1 cellular context compared by ENCODE assay signal in the genomic region with DNA sequence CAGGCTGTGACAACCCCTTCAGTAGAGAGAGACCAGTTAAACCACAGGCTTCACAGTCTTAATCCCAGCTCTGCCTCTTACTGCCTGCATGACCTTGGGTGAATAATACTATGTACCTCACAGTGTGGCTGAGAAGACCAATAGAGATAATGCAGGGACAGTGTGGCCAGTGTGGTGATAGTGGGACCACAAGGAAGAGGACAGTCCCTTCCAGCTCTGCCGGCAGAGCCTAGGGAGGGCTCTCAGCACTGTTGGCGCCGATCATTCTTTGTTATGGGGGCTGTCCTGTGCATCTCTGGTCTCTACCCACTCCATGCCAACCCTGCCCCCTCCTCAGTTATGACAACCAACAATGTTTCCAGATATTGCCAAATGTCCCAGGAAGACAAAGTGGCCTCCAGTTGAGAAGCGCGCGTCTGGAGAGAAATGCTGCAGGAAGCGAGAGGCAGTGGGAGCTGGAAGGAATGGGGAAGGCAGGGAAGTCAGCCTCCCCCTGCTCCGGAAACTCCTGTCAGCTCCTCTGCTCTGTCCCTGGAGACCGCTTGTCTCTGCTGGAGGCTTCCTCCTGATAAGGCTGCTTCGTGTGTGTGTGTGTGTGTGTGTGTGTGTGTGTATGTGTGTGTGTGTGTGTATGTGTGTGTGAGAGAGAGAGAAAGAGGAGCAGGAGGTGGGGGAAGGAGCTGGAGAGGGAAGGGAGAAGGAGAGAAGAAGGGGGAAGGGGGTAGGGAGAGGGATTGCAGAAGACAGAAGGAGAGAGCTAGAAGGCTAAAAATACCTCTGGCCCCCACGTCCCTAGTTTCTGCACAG.
TF ChIP-seq lines count a peak whose summit lies in the region.

No MANE protein-coding gene starts in this region.

TF ChIP-seq in K562, 482 proteins besides CTCF, POLR2A, EP300 and RAD21 (continued from another document and continues in another):
- TF ChIP-seq, protein P1, sequence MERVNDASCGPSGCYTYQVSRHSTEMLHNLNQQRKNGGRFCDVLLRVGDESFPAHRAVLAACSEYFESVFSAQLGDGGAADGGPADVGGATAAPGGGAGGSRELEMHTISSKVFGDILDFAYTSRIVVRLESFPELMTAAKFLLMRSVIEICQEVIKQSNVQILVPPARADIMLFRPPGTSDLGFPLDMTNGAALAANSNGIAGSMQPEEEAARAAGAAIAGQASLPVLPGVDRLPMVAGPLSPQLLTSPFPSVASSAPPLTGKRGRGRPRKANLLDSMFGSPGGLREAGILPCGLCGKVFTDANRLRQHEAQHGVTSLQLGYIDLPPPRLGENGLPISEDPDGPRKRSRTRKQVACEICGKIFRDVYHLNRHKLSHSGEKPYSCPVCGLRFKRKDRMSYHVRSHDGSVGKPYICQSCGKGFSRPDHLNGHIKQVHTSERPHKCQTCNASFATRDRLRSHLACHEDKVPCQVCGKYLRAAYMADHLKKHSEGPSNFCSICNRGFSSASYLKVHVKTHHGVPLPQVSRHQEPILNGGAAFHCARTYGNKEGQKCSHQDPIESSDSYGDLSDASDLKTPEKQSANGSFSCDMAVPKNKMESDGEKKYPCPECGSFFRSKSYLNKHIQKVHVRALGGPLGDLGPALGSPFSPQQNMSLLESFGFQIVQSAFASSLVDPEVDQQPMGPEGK (CRISPR knock-in tag; IDR thresholded peaks at IDR 0.05; ENCODE audit: borderline replicate concordance): no peak
- TF ChIP-seq, protein P2, sequence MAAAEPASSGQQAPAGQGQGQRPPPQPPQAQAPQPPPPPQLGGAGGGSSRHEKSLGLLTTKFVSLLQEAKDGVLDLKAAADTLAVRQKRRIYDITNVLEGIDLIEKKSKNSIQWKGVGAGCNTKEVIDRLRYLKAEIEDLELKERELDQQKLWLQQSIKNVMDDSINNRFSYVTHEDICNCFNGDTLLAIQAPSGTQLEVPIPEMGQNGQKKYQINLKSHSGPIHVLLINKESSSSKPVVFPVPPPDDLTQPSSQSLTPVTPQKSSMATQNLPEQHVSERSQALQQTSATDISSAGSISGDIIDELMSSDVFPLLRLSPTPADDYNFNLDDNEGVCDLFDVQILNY (CRISPR knock-in tag; IDR thresholded peaks at IDR 0.05): no peak
- TF ChIP-seq, protein P3, sequence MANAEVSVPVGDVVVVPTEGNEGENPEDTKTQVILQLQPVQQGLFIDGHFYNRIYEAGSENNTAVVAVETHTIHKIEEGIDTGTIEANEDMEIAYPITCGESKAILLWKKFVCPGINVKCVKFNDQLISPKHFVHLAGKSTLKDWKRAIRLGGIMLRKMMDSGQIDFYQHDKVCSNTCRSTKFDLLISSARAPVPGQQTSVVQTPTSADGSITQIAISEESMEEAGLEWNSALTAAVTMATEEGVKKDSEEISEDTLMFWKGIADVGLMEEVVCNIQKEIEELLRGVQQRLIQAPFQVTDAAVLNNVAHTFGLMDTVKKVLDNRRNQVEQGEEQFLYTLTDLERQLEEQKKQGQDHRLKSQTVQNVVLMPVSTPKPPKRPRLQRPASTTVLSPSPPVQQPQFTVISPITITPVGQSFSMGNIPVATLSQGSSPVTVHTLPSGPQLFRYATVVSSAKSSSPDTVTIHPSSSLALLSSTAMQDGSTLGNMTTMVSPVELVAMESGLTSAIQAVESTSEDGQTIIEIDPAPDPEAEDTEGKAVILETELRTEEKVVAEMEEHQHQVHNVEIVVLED (CRISPR knock-in tag; IDR thresholded peaks at IDR 0.05): no peak
- TF ChIP-seq CHD4 (IDR thresholded peaks at IDR 0.05; ENCODE audit: insufficient read depth, insufficient replicate concordance, low read depth, low read length, poor library complexity, severe bottlenecking): no peak
- TF ChIP-seq SP2 (IDR thresholded peaks at IDR 0.05; ENCODE audit: extremely low read depth, low read depth, low read length, poor library complexity, severe bottlenecking): no peak
- TF ChIP-seq ZEB2 (IDR thresholded peaks at IDR 0.05): peak; percentile 91
- TF ChIP-seq SMARCA5 (IDR thresholded peaks at IDR 0.05): peak; percentile 87; the same call in 1 of the 2 replicates
- no peak for TF ChIP-seq ZC3H4 (CRISPR knock-in tag; IDR thresholded peaks at IDR 0.05; ENCODE audit: borderline replicate concordance)
- TF ChIP-seq, protein P4, sequence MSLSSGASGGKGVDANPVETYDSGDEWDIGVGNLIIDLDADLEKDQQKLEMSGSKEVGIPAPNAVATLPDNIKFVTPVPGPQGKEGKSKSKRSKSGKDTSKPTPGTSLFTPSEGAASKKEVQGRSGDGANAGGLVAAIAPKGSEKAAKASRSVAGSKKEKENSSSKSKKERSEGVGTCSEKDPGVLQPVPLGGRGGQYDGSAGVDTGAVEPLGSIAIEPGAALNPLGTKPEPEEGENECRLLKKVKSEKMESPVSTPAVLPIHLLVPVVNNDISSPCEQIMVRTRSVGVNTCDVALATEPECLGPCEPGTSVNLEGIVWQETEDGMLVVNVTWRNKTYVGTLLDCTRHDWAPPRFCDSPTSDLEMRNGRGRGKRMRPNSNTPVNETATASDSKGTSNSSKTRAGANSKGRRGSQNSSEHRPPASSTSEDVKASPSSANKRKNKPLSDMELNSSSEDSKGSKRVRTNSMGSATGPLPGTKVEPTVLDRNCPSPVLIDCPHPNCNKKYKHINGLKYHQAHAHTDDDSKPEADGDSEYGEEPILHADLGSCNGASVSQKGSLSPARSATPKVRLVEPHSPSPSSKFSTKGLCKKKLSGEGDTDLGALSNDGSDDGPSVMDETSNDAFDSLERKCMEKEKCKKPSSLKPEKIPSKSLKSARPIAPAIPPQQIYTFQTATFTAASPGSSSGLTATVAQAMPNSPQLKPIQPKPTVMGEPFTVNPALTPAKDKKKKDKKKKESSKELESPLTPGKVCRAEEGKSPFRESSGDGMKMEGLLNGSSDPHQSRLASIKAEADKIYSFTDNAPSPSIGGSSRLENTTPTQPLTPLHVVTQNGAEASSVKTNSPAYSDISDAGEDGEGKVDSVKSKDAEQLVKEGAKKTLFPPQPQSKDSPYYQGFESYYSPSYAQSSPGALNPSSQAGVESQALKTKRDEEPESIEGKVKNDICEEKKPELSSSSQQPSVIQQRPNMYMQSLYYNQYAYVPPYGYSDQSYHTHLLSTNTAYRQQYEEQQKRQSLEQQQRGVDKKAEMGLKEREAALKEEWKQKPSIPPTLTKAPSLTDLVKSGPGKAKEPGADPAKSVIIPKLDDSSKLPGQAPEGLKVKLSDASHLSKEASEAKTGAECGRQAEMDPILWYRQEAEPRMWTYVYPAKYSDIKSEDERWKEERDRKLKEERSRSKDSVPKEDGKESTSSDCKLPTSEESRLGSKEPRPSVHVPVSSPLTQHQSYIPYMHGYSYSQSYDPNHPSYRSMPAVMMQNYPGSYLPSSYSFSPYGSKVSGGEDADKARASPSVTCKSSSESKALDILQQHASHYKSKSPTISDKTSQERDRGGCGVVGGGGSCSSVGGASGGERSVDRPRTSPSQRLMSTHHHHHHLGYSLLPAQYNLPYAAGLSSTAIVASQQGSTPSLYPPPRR (CRISPR knock-in tag; IDR thresholded peaks at IDR 0.05; ENCODE audit: borderline replicate concordance): peak; percentile 64; the same call in 1 of the 2 replicates
- TF ChIP-seq ZNF133 (CRISPR knock-in tag; IDR thresholded peaks at IDR 0.05): no peak
- no peak for TF ChIP-seq ZZZ3 (IDR thresholded peaks at IDR 0.05)
- TF ChIP-seq ZNF785 (CRISPR knock-in tag; IDR thresholded peaks at IDR 0.05): no peak
- TF ChIP-seq POLR3G (IDR thresholded peaks at IDR 0.05; ENCODE audit: extremely low read depth, insufficient read length, insufficient replicate concordance): no peak
- TF ChIP-seq RNF2 (IDR thresholded peaks at IDR 0.05): peak; percentile 53; the same call in 1 of the 2 replicates
- TF ChIP-seq ZNF444 (CRISPR knock-in tag; IDR thresholded peaks at IDR 0.05): no peak
- no peak for TF ChIP-seq ZNF174 (CRISPR knock-in tag; IDR thresholded peaks at IDR 0.05)
- TF ChIP-seq, protein P5, sequence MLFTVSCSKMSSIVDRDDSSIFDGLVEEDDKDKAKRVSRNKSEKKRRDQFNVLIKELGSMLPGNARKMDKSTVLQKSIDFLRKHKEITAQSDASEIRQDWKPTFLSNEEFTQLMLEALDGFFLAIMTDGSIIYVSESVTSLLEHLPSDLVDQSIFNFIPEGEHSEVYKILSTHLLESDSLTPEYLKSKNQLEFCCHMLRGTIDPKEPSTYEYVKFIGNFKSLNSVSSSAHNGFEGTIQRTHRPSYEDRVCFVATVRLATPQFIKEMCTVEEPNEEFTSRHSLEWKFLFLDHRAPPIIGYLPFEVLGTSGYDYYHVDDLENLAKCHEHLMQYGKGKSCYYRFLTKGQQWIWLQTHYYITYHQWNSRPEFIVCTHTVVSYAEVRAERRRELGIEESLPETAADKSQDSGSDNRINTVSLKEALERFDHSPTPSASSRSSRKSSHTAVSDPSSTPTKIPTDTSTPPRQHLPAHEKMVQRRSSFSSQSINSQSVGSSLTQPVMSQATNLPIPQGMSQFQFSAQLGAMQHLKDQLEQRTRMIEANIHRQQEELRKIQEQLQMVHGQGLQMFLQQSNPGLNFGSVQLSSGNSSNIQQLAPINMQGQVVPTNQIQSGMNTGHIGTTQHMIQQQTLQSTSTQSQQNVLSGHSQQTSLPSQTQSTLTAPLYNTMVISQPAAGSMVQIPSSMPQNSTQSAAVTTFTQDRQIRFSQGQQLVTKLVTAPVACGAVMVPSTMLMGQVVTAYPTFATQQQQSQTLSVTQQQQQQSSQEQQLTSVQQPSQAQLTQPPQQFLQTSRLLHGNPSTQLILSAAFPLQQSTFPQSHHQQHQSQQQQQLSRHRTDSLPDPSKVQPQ (CRISPR knock-in tag; IDR thresholded peaks at IDR 0.05; ENCODE audit: borderline replicate concordance): no peak
- TF ChIP-seq PCBP1 (IDR thresholded peaks at IDR 0.05; ENCODE audit: low read depth, low read length, poor library complexity, severe bottlenecking): no peak
- TF ChIP-seq SNIP1 (IDR thresholded peaks at IDR 0.05; ENCODE audit: low read depth): peak; percentile 59; the same call in 1 of the 2 replicates
- TF ChIP-seq, protein P6, sequence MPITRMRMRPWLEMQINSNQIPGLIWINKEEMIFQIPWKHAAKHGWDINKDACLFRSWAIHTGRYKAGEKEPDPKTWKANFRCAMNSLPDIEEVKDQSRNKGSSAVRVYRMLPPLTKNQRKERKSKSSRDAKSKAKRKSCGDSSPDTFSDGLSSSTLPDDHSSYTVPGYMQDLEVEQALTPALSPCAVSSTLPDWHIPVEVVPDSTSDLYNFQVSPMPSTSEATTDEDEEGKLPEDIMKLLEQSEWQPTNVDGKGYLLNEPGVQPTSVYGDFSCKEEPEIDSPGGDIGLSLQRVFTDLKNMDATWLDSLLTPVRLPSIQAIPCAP (CRISPR knock-in tag; IDR thresholded peaks at IDR 0.05; ENCODE audit: borderline replicate concordance): no peak
- peak; percentile 99 for TF ChIP-seq ELF4 (CRISPR knock-in tag; IDR thresholded peaks at IDR 0.05)
- TF ChIP-seq, protein P7, sequence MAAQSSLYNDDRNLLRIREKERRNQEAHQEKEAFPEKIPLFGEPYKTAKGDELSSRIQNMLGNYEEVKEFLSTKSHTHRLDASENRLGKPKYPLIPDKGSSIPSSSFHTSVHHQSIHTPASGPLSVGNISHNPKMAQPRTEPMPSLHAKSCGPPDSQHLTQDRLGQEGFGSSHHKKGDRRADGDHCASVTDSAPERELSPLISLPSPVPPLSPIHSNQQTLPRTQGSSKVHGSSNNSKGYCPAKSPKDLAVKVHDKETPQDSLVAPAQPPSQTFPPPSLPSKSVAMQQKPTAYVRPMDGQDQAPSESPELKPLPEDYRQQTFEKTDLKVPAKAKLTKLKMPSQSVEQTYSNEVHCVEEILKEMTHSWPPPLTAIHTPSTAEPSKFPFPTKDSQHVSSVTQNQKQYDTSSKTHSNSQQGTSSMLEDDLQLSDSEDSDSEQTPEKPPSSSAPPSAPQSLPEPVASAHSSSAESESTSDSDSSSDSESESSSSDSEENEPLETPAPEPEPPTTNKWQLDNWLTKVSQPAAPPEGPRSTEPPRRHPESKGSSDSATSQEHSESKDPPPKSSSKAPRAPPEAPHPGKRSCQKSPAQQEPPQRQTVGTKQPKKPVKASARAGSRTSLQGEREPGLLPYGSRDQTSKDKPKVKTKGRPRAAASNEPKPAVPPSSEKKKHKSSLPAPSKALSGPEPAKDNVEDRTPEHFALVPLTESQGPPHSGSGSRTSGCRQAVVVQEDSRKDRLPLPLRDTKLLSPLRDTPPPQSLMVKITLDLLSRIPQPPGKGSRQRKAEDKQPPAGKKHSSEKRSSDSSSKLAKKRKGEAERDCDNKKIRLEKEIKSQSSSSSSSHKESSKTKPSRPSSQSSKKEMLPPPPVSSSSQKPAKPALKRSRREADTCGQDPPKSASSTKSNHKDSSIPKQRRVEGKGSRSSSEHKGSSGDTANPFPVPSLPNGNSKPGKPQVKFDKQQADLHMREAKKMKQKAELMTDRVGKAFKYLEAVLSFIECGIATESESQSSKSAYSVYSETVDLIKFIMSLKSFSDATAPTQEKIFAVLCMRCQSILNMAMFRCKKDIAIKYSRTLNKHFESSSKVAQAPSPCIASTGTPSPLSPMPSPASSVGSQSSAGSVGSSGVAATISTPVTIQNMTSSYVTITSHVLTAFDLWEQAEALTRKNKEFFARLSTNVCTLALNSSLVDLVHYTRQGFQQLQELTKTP (IDR thresholded peaks at IDR 0.05; ENCODE audit: low read depth in 1 of 2, partially characterized antibody in 2 of 2): peak; percentile 54 to 94
- TF ChIP-seq, protein P8, sequence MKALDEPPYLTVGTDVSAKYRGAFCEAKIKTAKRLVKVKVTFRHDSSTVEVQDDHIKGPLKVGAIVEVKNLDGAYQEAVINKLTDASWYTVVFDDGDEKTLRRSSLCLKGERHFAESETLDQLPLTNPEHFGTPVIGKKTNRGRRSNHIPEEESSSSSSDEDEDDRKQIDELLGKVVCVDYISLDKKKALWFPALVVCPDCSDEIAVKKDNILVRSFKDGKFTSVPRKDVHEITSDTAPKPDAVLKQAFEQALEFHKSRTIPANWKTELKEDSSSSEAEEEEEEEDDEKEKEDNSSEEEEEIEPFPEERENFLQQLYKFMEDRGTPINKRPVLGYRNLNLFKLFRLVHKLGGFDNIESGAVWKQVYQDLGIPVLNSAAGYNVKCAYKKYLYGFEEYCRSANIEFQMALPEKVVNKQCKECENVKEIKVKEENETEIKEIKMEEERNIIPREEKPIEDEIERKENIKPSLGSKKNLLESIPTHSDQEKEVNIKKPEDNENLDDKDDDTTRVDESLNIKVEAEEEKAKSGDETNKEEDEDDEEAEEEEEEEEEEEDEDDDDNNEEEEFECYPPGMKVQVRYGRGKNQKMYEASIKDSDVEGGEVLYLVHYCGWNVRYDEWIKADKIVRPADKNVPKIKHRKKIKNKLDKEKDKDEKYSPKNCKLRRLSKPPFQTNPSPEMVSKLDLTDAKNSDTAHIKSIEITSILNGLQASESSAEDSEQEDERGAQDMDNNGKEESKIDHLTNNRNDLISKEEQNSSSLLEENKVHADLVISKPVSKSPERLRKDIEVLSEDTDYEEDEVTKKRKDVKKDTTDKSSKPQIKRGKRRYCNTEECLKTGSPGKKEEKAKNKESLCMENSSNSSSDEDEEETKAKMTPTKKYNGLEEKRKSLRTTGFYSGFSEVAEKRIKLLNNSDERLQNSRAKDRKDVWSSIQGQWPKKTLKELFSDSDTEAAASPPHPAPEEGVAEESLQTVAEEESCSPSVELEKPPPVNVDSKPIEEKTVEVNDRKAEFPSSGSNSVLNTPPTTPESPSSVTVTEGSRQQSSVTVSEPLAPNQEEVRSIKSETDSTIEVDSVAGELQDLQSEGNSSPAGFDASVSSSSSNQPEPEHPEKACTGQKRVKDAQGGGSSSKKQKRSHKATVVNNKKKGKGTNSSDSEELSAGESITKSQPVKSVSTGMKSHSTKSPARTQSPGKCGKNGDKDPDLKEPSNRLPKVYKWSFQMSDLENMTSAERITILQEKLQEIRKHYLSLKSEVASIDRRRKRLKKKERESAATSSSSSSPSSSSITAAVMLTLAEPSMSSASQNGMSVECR (CRISPR knock-in tag; IDR thresholded peaks at IDR 0.05): peak; percentile 46; the same call in 1 of the 2 replicates
- peak; percentile 41 for TF ChIP-seq POLR2B (IDR thresholded peaks at IDR 0.05; ENCODE audit: low read depth, partially characterized antibody)
